In the genomic region with DNA sequence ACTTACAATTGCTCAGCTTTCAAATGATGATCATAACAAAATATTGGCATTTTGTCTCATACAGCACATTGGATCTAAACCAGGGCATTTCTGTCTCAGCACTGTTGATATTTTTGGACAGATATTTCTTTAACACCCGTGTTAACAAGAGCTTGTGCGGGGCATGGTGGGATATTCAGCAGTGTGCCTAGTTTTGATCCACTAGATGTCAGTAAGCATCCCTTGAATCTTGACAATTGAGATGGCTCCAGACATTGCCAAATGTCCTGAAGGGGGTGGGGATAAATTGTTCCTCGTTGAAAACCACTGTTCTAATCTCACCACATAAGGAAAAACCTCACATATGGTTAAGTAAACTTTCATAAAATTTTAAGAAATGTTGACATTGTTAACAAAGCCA, we compare ENCODE assay signal across 9 cellular contexts.
A peak's percentile ranks its signal among the peaks of the same experiment; 100 is the strongest.
DNase-seq lines count a peak whose midpoint lies in the region; ATAC-seq and TF ChIP-seq lines count a peak whose summit lies in the region.
"Had no signal": no experiment of that assay in that cellular context is flagged by ENCODE, and none has a peak within 500 bp of the region (broad histone marks: within the 10 kb centered on the region; RNA-seq: fewer than 3 reads in every experiment).

No MANE protein-coding gene starts in this region.

- no peak overlapping the region for H3K4me2 ChIP-seq in H9 (ENCODE audit: insufficient read depth, insufficient read length, low read length)
- no peak overlapping the region for H3K4me2 ChIP-seq in mammary epithelial cell (ENCODE audit: insufficient read depth, low read depth, low read length)

- no peak overlapping the region for H3T11ph ChIP-seq in H9 (ENCODE audit: low read length)

- H3K9me3 ChIP-seq in H9 (ENCODE audit: control insufficient read depth, low read depth, low read length) (no peaks in the 10 kb centered on the region), mammary epithelial cell (replicated peaks; ENCODE audit: insufficient read depth, low read length) (no peaks in the 10 kb centered on the region)
- H3K9me3 ChIP-seq: HAP-1 had no signal

- CTCF ChIA-PET in mammary epithelial cell (lab: Charles Lee; ENCODE audit: low non-redundant PET), result interaction anchor here (0.6 kb wide), 1 partner anchor 1258 kb away, joined by 4 read pairs; no protein-coding TSS in a partner anchor

- H3K79me2 ChIP-seq in H9 (ENCODE audit: insufficient read depth, low read length) (no peaks in the 10 kb centered on the region), mammary epithelial cell (ENCODE audit: insufficient read depth, low read length) (no peaks in the 10 kb centered on the region)

- H3K56ac ChIP-seq in H9 (ENCODE audit: insufficient read length, low read depth, low read length), result no peak overlapping the region

- no peak overlapping the region for H2BK120ac ChIP-seq in H9 (ENCODE audit: low read depth, low read length, poor library complexity, severe bottlenecking)

- BruUV-seq in mammary epithelial cell (replicated peaks; lab: Mats Ljungman, UMichigan), result no TSS peak

- no peak overlapping the region for H2AK5ac ChIP-seq in H9 (ENCODE audit: insufficient read length, low read length)

- no peak overlapping the region for H3K4ac ChIP-seq in H9 (ENCODE audit: low read depth, low read length)

- H3K4me3 Mint-ChIP-seq in H9, result no peak overlapping the region
- H3K4me3 Mint-ChIP-seq in osteocyte (ENCODE audit: unreplicated experiment), result no peak overlapping the region

- H3K4me3 ChIP-seq in mammary epithelial cell (replicated peaks in 1 of 3; ENCODE audit: insufficient read depth in 1 of 3, low read depth in 2 of 3, low read length in 3 of 3), result no peak overlapping the region
- H3K4me3 ChIP-seq: HAP-1 had no signal

- H3K9me3 Mint-ChIP-seq in H9 (no peaks in the 10 kb centered on the region), osteocyte (ENCODE audit: unreplicated experiment) (no peaks in the 10 kb centered on the region)

- H3K23me2 ChIP-seq in H9 (ENCODE audit: insufficient read length, low read depth, low read length, poor library complexity, severe bottlenecking), result no peaks in the 10 kb centered on the region

- H3K36me3 Mint-ChIP-seq in H9 (ENCODE audit: insufficient read depth in 1 of 3, low read depth in 3 of 3), result no peaks in the 10 kb centered on the region
- no peaks in the 10 kb centered on the region for H3K36me3 Mint-ChIP-seq in osteocyte (ENCODE audit: unreplicated experiment)

- ATAC-seq in GM18502 (IDR thresholded peaks at IDR 0.05; ENCODE audit: poor library complexity, unreplicated experiment), result no peak

- dilution Hi-C loops in mammary epithelial cell (cut with HindIII; ENCODE audit: low sequenced_read_pairs), result no loop called here

- H2BK12ac ChIP-seq in H9 (ENCODE audit: insufficient read length, low read depth, low read length), result no peak overlapping the region

- H3K27ac Mint-ChIP-seq in H9, result no peak overlapping the region
- no peak overlapping the region for H3K27ac Mint-ChIP-seq in osteocyte (ENCODE audit: unreplicated experiment)

- TF ChIP-seq CTCF in H9 (conservative IDR thresholded peaks at IDR 0.05) (peak; percentile 55), mammary epithelial cell (conservative IDR thresholded peaks at IDR 0.05 in 1 of 2, IDR thresholded peaks at IDR 0.05 in 1 of 2; ENCODE audit: extremely low read depth in 1 of 2, insufficient read depth in 1 of 2, low read depth in 1 of 2, low read length in 2 of 2) (no peak), osteocyte (IDR thresholded peaks at IDR 0.05) (peak; percentile 31)

- H2BK5ac ChIP-seq in H9 (ENCODE audit: insufficient read length, low read length), result no peak overlapping the region

- H3K79me1 ChIP-seq in H9 (ENCODE audit: insufficient read depth, low read depth, low read length, poor library complexity, severe bottlenecking), result no peaks in the 10 kb centered on the region

- DNase-seq in H9 (peak; percentile 31), NCI-H460 (ENCODE audit: extremely low read depth, low read depth) (peak; percentile 36), mammary epithelial cell (peak; percentile 3), osteocyte (ENCODE audit: extremely low spot score, unreplicated experiment) (no peak), NCI-H2029 treated with DMSO at 0.1 percent for 48 hours (lab: John Stamatoyannopoulos, UW) (no peak)
- DNase-seq in activated effector memory CD4-positive, alpha-beta T cell treated with Interleukin-2 at 50 U/mL for 16 hours, result no peak
- DNase-seq: NCI-H1694 treated with DMSO at 0.1 percent for 48 hours had no signal

- H2AFZ ChIP-seq in H9 (ENCODE audit: low read length), result no peak overlapping the region
- H2AFZ ChIP-seq in mammary epithelial cell (ENCODE audit: low read depth, low read length), result no peak overlapping the region

- no peak overlapping the region for H3K14ac ChIP-seq in H9 (ENCODE audit: insufficient read depth, low read length)

- H4K8ac ChIP-seq in H9 (replicated peaks; ENCODE audit: insufficient read length, low read depth, low read length), result no peak overlapping the region

- H3K18ac ChIP-seq in H9 (ENCODE audit: insufficient read length, low read depth, low read length), result no peak overlapping the region

- H3K23ac ChIP-seq in H9 (ENCODE audit: insufficient read length, low read depth, low read length), result no peak overlapping the region

- no CpG with 5 or more reads among the region's 3 CpGs for WGBS in H9 (ENCODE audit: extremely low coverage, insufficient read length, low lambda C conversion rate)
- 33% methylated on average over 3 of the region's 3 CpGs for WGBS in mammary epithelial cell (ENCODE audit: low coverage, missing lambda C conversion rate)

- intact Hi-C loops in mammary epithelial cell (cut with micrococcal nuclease), result loop anchor here (10.0 kb wide), 1 partner anchor 812 kb away; no protein-coding TSS in a partner anchor

- H3K4me1 ChIP-seq in H9 (ENCODE audit: insufficient read depth, low read length) (peaks cover 4% of the 10 kb centered on the region; the same call in 1 of the 2 replicates), mammary epithelial cell (ENCODE audit: insufficient read depth, low read length) (no peaks in the 10 kb centered on the region)
- H3K4me1 ChIP-seq: HAP-1 had no signal

- in situ Hi-C loops in mammary epithelial cell (cut with MboI; ENCODE audit: low sequenced_read_pairs in 2 of 2), result no loop called here

- no peaks in the 10 kb centered on the region; the same call in 1 of the 2 replicates for H3K27me3 Mint-ChIP-seq in H9 (ENCODE audit: low read depth)
- H3K27me3 Mint-ChIP-seq in osteocyte (ENCODE audit: unreplicated experiment), result no peaks in the 10 kb centered on the region

- no peak overlapping the region for H4K5ac ChIP-seq in H9 (ENCODE audit: insufficient read length, low read depth, low read length)

- no peak overlapping the region for H2BK15ac ChIP-seq in H9 (ENCODE audit: low read depth, low read length)

- H3K27me3 ChIP-seq in H9 (ENCODE audit: insufficient read depth, low read length) (no peaks in the 10 kb centered on the region), mammary epithelial cell (ENCODE audit: insufficient read depth, low read length) (no peaks in the 10 kb centered on the region)

- no peak overlapping the region for H2BK20ac ChIP-seq in H9 (ENCODE audit: low read depth, low read length, poor library complexity, severe bottlenecking)

- H3K4me1 Mint-ChIP-seq in H9 (peaks cover 13 to 16% of the 10 kb centered on the region in 2 experiments), osteocyte (ENCODE audit: unreplicated experiment) (no peaks in the 10 kb centered on the region)

- H3K36me3 ChIP-seq in mammary epithelial cell (ENCODE audit: insufficient read depth, low read length), result no peaks in the 10 kb centered on the region
- H3K36me3 ChIP-seq: HAP-1 had no signal

- H3K9ac ChIP-seq in H9 (ENCODE audit: extremely low read depth, insufficient read length, low read length) (no peak overlapping the region), mammary epithelial cell (ENCODE audit: insufficient read depth, low read length) (no peak overlapping the region)

- no peak overlapping the region for H4K91ac ChIP-seq in H9 (ENCODE audit: insufficient read length, low read depth, low read length)

- no peak overlapping the region for H3K27ac ChIP-seq in H9 (ENCODE audit: insufficient read length, low read depth, low read length)
- H3K27ac ChIP-seq in mammary epithelial cell (ENCODE audit: insufficient read depth, low read depth, low read length), result no peak overlapping the region

- H4K20me1 ChIP-seq in H9 (ENCODE audit: control insufficient read depth, insufficient read depth, insufficient read length) (no peaks in the 10 kb centered on the region), mammary epithelial cell (ENCODE audit: insufficient read depth, low read length) (no peaks in the 10 kb centered on the region)

Comparison
In these comparisons a context has a peak if more than half of its experiments do, and no peak if none do; other contexts are left out.
1. DNase-seq: peak in H9 (single experiment), NCI-H460 (single experiment) and mammary epithelial cell (single experiment); none in osteocyte (single experiment), NCI-H2029 treated with DMSO at 0.1 percent for 48 hours (single experiment) and activated effector memory CD4-positive, alpha-beta T cell treated with Interleukin-2 at 50 U/mL for 16 hours (single experiment).
2. CTCF ChIP-seq: peak in H9 (single experiment) and osteocyte (single experiment); none in mammary epithelial cell (0 of 2).